In genomic region chr22:22865311-22866072, GRCh38 we compare ENCODE assay signal across 12 cellular contexts. TPM values are rescaled to one million over a fixed set of nuclear protein-coding genes. Genes with fewer than 3 reads are reported as not detected.
DNase-seq lines count a peak whose midpoint lies in the region; ATAC-seq and TF ChIP-seq lines count a peak whose summit lies in the region.
"Had no signal": no experiment of that assay in that cellular context is flagged by ENCODE, and none has a peak within 500 bp of the region (broad histone marks: within the 10 kb centered on the region; RNA-seq: fewer than 3 reads in every experiment).

No MANE protein-coding gene starts in this region.

- no peak overlapping the region for H3K4me3 Mint-ChIP-seq in activated CD4-positive, alpha-beta T cell treated with anti-CD3 and anti-CD28 coated beads, Interleukin-2, amount 10 ng/mL, durations not matched to agents 24 days and 14 days
- no peak overlapping the region for H3K4me3 Mint-ChIP-seq in mesothelial cell of epicardium

- WGBS in prostate gland, result 42% methylated on average over 5 of the region's 5 CpGs

- TF ChIP-seq CTCF in mesothelial cell of epicardium (IDR thresholded peaks at IDR 0.05; ENCODE audit: unreplicated experiment) (no peak), prostate gland (IDR thresholded peaks at IDR 0.05) (no peak)

- peak overlapping the region; percentile 77 for H3K27ac Mint-ChIP-seq in activated CD4-positive, alpha-beta T cell treated with anti-CD3 and anti-CD28 coated beads, Interleukin-2, amount 10 ng/mL, durations not matched to agents 24 days and 14 days
- no peak overlapping the region for H3K27ac Mint-ChIP-seq in mesothelial cell of epicardium

- peak; percentile 48 for ATAC-seq in HG02884 (IDR thresholded peaks at IDR 0.05; ENCODE audit: unreplicated experiment)
- ATAC-seq: foreskin keratinocyte had no signal

- no peak for TF ChIP-seq POLR2A in prostate gland (IDR thresholded peaks at IDR 0.05)

- DNase-seq in activated CD4-positive, alpha-beta T cell treated with anti-CD3 and anti-CD28 coated beads for 48 hours, result peak; percentile 50
- no peak for DNase-seq in activated CD4-positive, alpha-beta T cell treated with anti-CD3 and anti-CD28 coated beads, Interleukin-2, amount 50 U/mL, for 4 hours
- DNase-seq in activated CD4-positive, alpha-beta T cell treated with anti-CD3 and anti-CD28 coated beads, Interleukin-2, amount 10 ng/mL, durations not matched to agents 24 days and 14 days, result peak; percentile 81
- peak; percentile 50 for DNase-seq in stimulated activated CD8-positive, alpha-beta memory T cell treated with anti-CD3 and anti-CD28 coated beads, Interleukin-4, amount 100 ng/mL, for 48 hours
- DNase-seq in mesothelial cell of epicardium (ENCODE audit: low spot score in 2 of 2, unreplicated experiment in 2 of 2), result no peak
- no peak for DNase-seq in prostate gland (ENCODE audit: low spot score)
- DNase-seq in retina, result no peak
- DNase-seq: ACHN, foreskin keratinocyte had no signal

- peaks cover 30% of the 10 kb centered on the region for H3K4me1 Mint-ChIP-seq in activated CD4-positive, alpha-beta T cell treated with anti-CD3 and anti-CD28 coated beads, Interleukin-2, amount 10 ng/mL, durations not matched to agents 24 days and 14 days
- no peaks in the 10 kb centered on the region for H3K4me1 Mint-ChIP-seq in mesothelial cell of epicardium

- H3K9me3 ChIP-seq in prostate gland, result no peaks in the 10 kb centered on the region
- H3K9me3 ChIP-seq: thoracic aorta had no signal

- H3K4me3 ChIP-seq in prostate gland, result no peak overlapping the region
- H3K4me3 ChIP-seq: thoracic aorta had no signal

- H3K27me3 Mint-ChIP-seq in activated CD4-positive, alpha-beta T cell treated with anti-CD3 and anti-CD28 coated beads, Interleukin-2, amount 10 ng/mL, durations not matched to agents 24 days and 14 days, result peaks cover 50% of the 10 kb centered on the region
- H3K27me3 Mint-ChIP-seq in mesothelial cell of epicardium (ENCODE audit: low read depth), result peaks cover 89% of the 10 kb centered on the region

- H3K4me1 ChIP-seq in prostate gland (replicated peaks), result no peaks in the 10 kb centered on the region
- H3K4me1 ChIP-seq: foreskin keratinocyte, parathyroid adenoma had no signal

- H3K27ac ChIP-seq in prostate gland, result no peak overlapping the region
- H3K27ac ChIP-seq: foreskin keratinocyte, parathyroid adenoma, thoracic aorta had no signal

- no peaks in the 10 kb centered on the region for H3K9me3 Mint-ChIP-seq in activated CD4-positive, alpha-beta T cell treated with anti-CD3 and anti-CD28 coated beads, Interleukin-2, amount 10 ng/mL, durations not matched to agents 24 days and 14 days
- H3K9me3 Mint-ChIP-seq in mesothelial cell of epicardium, result no peaks in the 10 kb centered on the region

- H3K36me3 ChIP-seq in prostate gland, result no peaks in the 10 kb centered on the region
- H3K36me3 ChIP-seq: thoracic aorta had no signal

- peaks cover 3% of the 10 kb centered on the region for H3K27me3 ChIP-seq in prostate gland (replicated peaks; ENCODE audit: insufficient read depth)

- intact Hi-C loops in activated CD4-positive, alpha-beta T cell treated with anti-CD3 and anti-CD28 coated beads, Interleukin-2, amount 10 ng/mL, durations not matched to agents 24 days and 14 days (cut with micrococcal nuclease), result loop anchor here (5.0 kb wide), 1 partner anchor 48 kb away; no protein-coding TSS in a partner anchor
- intact Hi-C loops in prostate gland (cut with DNase I), result no loop called here

- no peaks in the 10 kb centered on the region for H3K36me3 Mint-ChIP-seq in activated CD4-positive, alpha-beta T cell treated with anti-CD3 and anti-CD28 coated beads, Interleukin-2, amount 10 ng/mL, durations not matched to agents 24 days and 14 days (ENCODE audit: low read depth)
- no peaks in the 10 kb centered on the region for H3K36me3 Mint-ChIP-seq in mesothelial cell of epicardium

RNA-seq across cellular contexts. Expression of gene IGLL5, which starts 22.1 kb away (rescaled TPM):
- not detected in 2 replicates for total RNA-seq in activated CD4-positive, alpha-beta T cell treated with anti-CD3 and anti-CD28 coated beads, Interleukin-2, amount 10 ng/mL, durations not matched to agents 24 days and 14 days
- total RNA-seq in mesothelial cell of epicardium (not detected in 3 replicates), prostate gland (not detected)
- total RNA-seq: foreskin keratinocyte had no signal

Comparison
In these comparisons a context has a peak if more than half of its experiments do, and no peak if none do; other contexts are left out.
1. DNase-seq: peak in activated CD4-positive, alpha-beta T cell treated with anti-CD3 and anti-CD28 coated beads for 48 hours (single experiment), activated CD4-positive, alpha-beta T cell treated with anti-CD3 and anti-CD28 coated beads, Interleukin-2, amount 10 ng/mL, durations not matched to agents 24 days and 14 days (single experiment) and stimulated activated CD8-positive, alpha-beta memory T cell treated with anti-CD3 and anti-CD28 coated beads, Interleukin-4, amount 100 ng/mL, for 48 hours (single experiment); none in activated CD4-positive, alpha-beta T cell treated with anti-CD3 and anti-CD28 coated beads, Interleukin-2, amount 50 U/mL, for 4 hours (0 of 2), mesothelial cell of epicardium (0 of 2), prostate gland (single experiment) and retina (single experiment).